In the genomic region with DNA sequence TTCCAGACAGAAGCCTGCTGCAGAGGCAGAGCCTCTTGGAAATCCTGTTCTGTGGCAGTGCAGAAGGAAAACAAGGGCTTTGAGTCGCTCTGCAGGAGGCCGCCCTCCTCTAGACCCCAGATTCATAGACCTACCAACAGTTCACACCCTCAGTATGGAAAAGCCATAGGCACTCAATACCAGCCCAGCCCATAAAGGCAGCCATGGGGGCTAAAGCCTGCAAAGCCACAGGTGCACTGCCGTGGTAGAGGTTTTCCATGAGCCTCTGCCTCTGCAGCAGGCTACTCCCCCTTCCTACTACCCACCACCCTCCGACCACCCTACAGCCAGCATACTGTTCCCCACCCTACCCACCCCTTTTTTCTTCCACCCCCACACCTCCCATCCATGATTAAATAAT, we compare ENCODE assay signal across 7 cellular contexts.
DNase-seq lines count a peak whose midpoint lies in the region; ATAC-seq and TF ChIP-seq lines count a peak whose summit lies in the region.
"Not testable (repeated sequence)": the region's sequence is repeated elsewhere in the genome, so short reads cannot be mapped to it uniquely, and the experiment has no call there.

No MANE protein-coding gene starts in this region.

- H3K9me3 Mint-ChIP-seq in GM23338, result not testable (repeated sequence)

- 84% methylated on average over 4 of the region's 4 CpGs for WGBS in hepatocyte (ENCODE audit: low lambda C conversion rate, missing lambda C conversion rate)
- WGBS in sigmoid colon, 2 donors, result 94 to 95% methylated on average over 4 of the region's 4 CpGs

- H3K9me3 ChIP-seq in hepatocyte (ENCODE audit: low read depth); lower lobe of right lung; sigmoid colon: not testable (repeated sequence)

- not testable (repeated sequence) for H3K4me1 Mint-ChIP-seq in GM23338

- not testable (repeated sequence) for H2AFZ ChIP-seq in GM23338, hepatocyte

- not testable (repeated sequence) for TF ChIP-seq POLR2A in sigmoid colon (IDR thresholded peaks at IDR 0.05)

- not testable (repeated sequence) for ATAC-seq in GM23338, lower lobe of right lung

- H3K36me3 ChIP-seq in GM23338 (ENCODE audit: insufficient read depth); hepatocyte (replicated peaks; ENCODE audit: insufficient read depth, low read depth); lower lobe of right lung; sigmoid colon: not testable (repeated sequence)

- H3K4me2 ChIP-seq in GM23338, hepatocyte: not testable (repeated sequence)

- not testable (repeated sequence) for H3K79me2 ChIP-seq in GM23338 (replicated peaks; ENCODE audit: insufficient read depth); hepatocyte

- not testable (repeated sequence) for TF ChIP-seq CTCF in GM23338 (conservative IDR thresholded peaks at IDR 0.05; ENCODE audit: low read depth in 2 of 2); hepatocyte (IDR thresholded peaks at IDR 0.05; ENCODE audit: poor library complexity); lower lobe of right lung (IDR thresholded peaks at IDR 0.05); sigmoid colon (IDR thresholded peaks at IDR 0.05)

- not testable (repeated sequence) for H3K36me3 Mint-ChIP-seq in GM23338 (ENCODE audit: low read depth)

- not testable (repeated sequence) for H3F3A ChIP-seq in GM23338 (replicated peaks; ENCODE audit: low read depth)

- not testable (repeated sequence) for H3K27ac ChIP-seq in GM23338 (ENCODE audit: low read depth); hepatocyte; lower lobe of right lung; sigmoid colon
- peak overlapping the region; percentile 67 for H3K27ac ChIP-seq in caudate nucleus (ENCODE audit: low read depth, low read length)

- H3K9me2 ChIP-seq in GM23338 (ENCODE audit: insufficient read depth); hepatocyte (replicated peaks; ENCODE audit: insufficient read depth): not testable (repeated sequence)

- H3K27me3 ChIP-seq in GM23338 (ENCODE audit: insufficient read depth); hepatocyte; lower lobe of right lung (ENCODE audit: low read depth); sigmoid colon: not testable (repeated sequence)

- not testable (repeated sequence) for TF ChIP-seq EP300 in sigmoid colon (IDR thresholded peaks at IDR 0.05)

- intact Hi-C loops in head of caudate nucleus (cut with DNase I); lower lobe of right lung (cut with DNase I); sigmoid colon (cut with DNase I): not testable (repeated sequence)

- not testable (repeated sequence) for H3K4me3 ChIP-seq in GM23338, hepatocyte, lower lobe of right lung, sigmoid colon

- not testable (repeated sequence) for H3K27ac Mint-ChIP-seq in GM23338

- peak; percentile 0 for DNase-seq in GM23338 (ENCODE audit: low spot score)
- DNase-seq in activated CD8-positive, alpha-beta memory T cell treated with anti-CD3 and anti-CD28 coated beads for 24 hours, result peak; percentile 53
- DNase-seq in caudate nucleus (lab: John Stamatoyannopoulos, UW), result not testable (repeated sequence)
- peak in 29 of 42 donors; percentile 1 to 44 (median 15) for DNase-seq in head of caudate nucleus
- DNase-seq in hepatocyte (ENCODE audit: low spot score), result peak; percentile 1
- DNase-seq in lower lobe of right lung, result peak; percentile 30
- DNase-seq in sigmoid colon, result peak; percentile 63

- not testable (repeated sequence) for H3K27me3 Mint-ChIP-seq in GM23338 (ENCODE audit: insufficient read depth, low read depth, poor library complexity)

- H3K4me1 ChIP-seq in GM23338 (ENCODE audit: insufficient read depth); hepatocyte (ENCODE audit: insufficient read depth); lower lobe of right lung; sigmoid colon: not testable (repeated sequence)

- H3K4me3 Mint-ChIP-seq in GM23338, result not testable (repeated sequence)

- H4K20me1 ChIP-seq in GM23338 (replicated peaks; ENCODE audit: insufficient read depth); hepatocyte (ENCODE audit: insufficient read depth, poor library complexity, severe bottlenecking): not testable (repeated sequence)
